1 cellular context compared by ENCODE assay signal in the genomic region with DNA sequence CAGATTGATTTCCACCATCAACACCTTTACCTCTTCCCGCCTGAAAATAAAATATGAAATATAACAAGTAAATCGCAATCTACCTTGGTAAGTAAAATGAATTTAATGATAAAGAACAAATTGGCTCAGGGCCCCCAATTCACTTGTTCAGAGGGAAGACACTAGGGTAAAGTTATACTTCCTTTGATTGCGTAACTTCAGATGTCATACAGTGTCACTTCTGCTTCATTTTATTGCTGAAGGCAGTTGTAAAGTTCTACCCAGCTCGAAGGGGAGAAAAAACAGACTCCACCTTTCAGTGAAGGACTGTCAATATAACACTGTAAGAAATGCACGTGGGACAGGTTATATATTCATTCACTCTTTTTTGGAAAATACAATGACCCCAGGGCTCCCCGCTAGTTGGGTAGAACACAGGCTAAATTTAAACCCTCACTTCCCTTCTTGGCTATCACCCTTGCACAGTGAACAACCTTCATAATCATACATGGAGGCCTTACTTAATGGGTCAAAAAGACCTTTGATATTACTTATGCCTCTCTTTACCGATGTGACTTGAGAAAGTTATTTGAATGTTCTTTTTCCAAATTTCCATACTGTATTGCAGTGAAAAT.
TF ChIP-seq lines count a peak whose summit lies in the region.

No MANE protein-coding gene starts in this region.

TF ChIP-seq in K562, 482 proteins besides CTCF, POLR2A, EP300 and RAD21 (continued from another document and continues in another):
- TF ChIP-seq RFX7 (CRISPR knock-in tag; IDR thresholded peaks at IDR 0.05) (no peak), XRCC4 (IDR thresholded peaks at IDR 0.05; ENCODE audit: extremely low read depth, insufficient read depth, insufficient read length) (no peak), ZNF354B (CRISPR knock-in tag; IDR thresholded peaks at IDR 0.05) (no peak), ELF2 (CRISPR knock-in tag; IDR thresholded peaks at IDR 0.05) (0 out of 2 replicates have a peak, but pooled peaks have one; percentile 19), ARID1B (IDR thresholded peaks at IDR 0.05) (peak; percentile 46; the same call in 1 of the 2 replicates), SMARCA4 (IDR thresholded peaks at IDR 0.05) (peak; percentile 35; the same call in 1 of the 2 replicates), ETV1 (tag; conservative IDR thresholded peaks at IDR 0.05; ENCODE audit: low read depth) (peak; percentile 59; the same call in 1 of the 2 replicates), SMC3 (conservative IDR thresholded peaks at IDR 0.05; ENCODE audit: insufficient read depth, low read depth, low read length) (no peak), GATA2 (CRISPR knock-in tag; IDR thresholded peaks at IDR 0.05) (no peak), CC2D1A (IDR thresholded peaks at IDR 0.05) (no peak), KLF13 (tag; IDR thresholded peaks at IDR 0.05; ENCODE audit: borderline replicate concordance, low read depth) (no peak), PTTG1 (tag; IDR thresholded peaks at IDR 0.05; ENCODE audit: low read depth) (no peak), GTF2A2 (tag; IDR thresholded peaks at IDR 0.05) (no peak), KLF6 (CRISPR knock-in tag; IDR thresholded peaks at IDR 0.05; ENCODE audit: borderline replicate concordance) (no peak), CHCHD3 (CRISPR knock-in tag; IDR thresholded peaks at IDR 0.05) (no peak), NFE2L1 (tag; IDR thresholded peaks at IDR 0.05; ENCODE audit: borderline replicate concordance, low read depth) (no peak), ARID2 (IDR thresholded peaks at IDR 0.05) (no peak), ZNF140 (CRISPR knock-in tag; IDR thresholded peaks at IDR 0.05) (no peak), SAP30 (IDR thresholded peaks at IDR 0.05; ENCODE audit: borderline replicate concordance, insufficient read depth, low read depth, low read length, poor library complexity, severe bottlenecking) (no peak), HOXB6 (CRISPR knock-in tag; IDR thresholded peaks at IDR 0.05; ENCODE audit: borderline replicate concordance) (no peak), BMI1 (IDR thresholded peaks at IDR 0.05; ENCODE audit: low read length) (no peak), ZNF263 (CRISPR knock-in tag; IDR thresholded peaks at IDR 0.05; ENCODE audit: borderline replicate concordance) (no peak), RBM34 (IDR thresholded peaks at IDR 0.05; ENCODE audit: borderline replicate concordance, insufficient read depth, low read length) (no peak), ZNF212 (CRISPR knock-in tag; IDR thresholded peaks at IDR 0.05) (no peak), DPF2 (IDR thresholded peaks at IDR 0.05) (peak; percentile 62), DDX20 (tag; IDR thresholded peaks at IDR 0.05; ENCODE audit: low read depth) (no peak), STAT5A (IDR thresholded peaks at IDR 0.05; ENCODE audit: borderline replicate concordance, low read length) (no peak), CXXC5 (CRISPR knock-in tag; IDR thresholded peaks at IDR 0.05) (peak; percentile 32; the same call in 1 of the 2 replicates), IFI16 (CRISPR knock-in tag; IDR thresholded peaks at IDR 0.05) (no peak), BACH1 (tag; IDR thresholded peaks at IDR 0.05) (peak; percentile 44; the same call in 1 of the 2 replicates), RFX5 (IDR thresholded peaks at IDR 0.05; ENCODE audit: low read depth, low read length) (no peak), ZNF184 (CRISPR knock-in tag; IDR thresholded peaks at IDR 0.05) (no peak), FOXJ2 (tag; IDR thresholded peaks at IDR 0.05) (no peak), NBN (IDR thresholded peaks at IDR 0.05; ENCODE audit: low read depth) (0 out of 2 replicates have a peak, but pooled peaks have one; percentile 33), RBM17 (IDR thresholded peaks at IDR 0.05; ENCODE audit: borderline replicate concordance, low read depth, low read length) (no peak), RAD51 (IDR thresholded peaks at IDR 0.05; ENCODE audit: borderline replicate concordance, low read depth) (no peak), EP400 (IDR thresholded peaks at IDR 0.05) (no peak), XRCC5 (IDR thresholded peaks at IDR 0.05; ENCODE audit: low read depth, low read length) (no peak), ZNF217 (CRISPR knock-in tag; IDR thresholded peaks at IDR 0.05) (no peak), SMAD2 (IDR thresholded peaks at IDR 0.05; ENCODE audit: low read depth, low read length) (no peak)
- TF ChIP-seq, protein P1, sequence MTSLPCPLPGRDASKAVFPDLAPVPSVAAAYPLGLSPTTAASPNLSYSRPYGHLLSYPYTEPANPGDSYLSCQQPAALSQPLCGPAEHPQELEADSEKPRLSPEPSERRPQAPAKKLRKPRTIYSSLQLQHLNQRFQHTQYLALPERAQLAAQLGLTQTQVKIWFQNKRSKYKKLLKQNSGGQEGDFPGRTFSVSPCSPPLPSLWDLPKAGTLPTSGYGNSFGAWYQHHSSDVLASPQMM (CRISPR knock-in tag; IDR thresholded peaks at IDR 0.05), result no peak
- TF ChIP-seq, protein P2, sequence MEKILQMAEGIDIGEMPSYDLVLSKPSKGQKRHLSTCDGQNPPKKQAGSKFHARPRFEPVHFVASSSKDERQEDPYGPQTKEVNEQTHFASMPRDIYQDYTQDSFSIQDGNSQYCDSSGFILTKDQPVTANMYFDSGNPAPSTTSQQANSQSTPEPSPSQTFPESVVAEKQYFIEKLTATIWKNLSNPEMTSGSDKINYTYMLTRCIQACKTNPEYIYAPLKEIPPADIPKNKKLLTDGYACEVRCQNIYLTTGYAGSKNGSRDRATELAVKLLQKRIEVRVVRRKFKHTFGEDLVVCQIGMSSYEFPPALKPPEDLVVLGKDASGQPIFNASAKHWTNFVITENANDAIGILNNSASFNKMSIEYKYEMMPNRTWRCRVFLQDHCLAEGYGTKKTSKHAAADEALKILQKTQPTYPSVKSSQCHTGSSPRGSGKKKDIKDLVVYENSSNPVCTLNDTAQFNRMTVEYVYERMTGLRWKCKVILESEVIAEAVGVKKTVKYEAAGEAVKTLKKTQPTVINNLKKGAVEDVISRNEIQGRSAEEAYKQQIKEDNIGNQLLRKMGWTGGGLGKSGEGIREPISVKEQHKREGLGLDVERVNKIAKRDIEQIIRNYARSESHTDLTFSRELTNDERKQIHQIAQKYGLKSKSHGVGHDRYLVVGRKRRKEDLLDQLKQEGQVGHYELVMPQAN (IDR thresholded peaks at IDR 0.05; ENCODE audit: borderline replicate concordance), result no peak
- TF ChIP-seq, protein P3, sequence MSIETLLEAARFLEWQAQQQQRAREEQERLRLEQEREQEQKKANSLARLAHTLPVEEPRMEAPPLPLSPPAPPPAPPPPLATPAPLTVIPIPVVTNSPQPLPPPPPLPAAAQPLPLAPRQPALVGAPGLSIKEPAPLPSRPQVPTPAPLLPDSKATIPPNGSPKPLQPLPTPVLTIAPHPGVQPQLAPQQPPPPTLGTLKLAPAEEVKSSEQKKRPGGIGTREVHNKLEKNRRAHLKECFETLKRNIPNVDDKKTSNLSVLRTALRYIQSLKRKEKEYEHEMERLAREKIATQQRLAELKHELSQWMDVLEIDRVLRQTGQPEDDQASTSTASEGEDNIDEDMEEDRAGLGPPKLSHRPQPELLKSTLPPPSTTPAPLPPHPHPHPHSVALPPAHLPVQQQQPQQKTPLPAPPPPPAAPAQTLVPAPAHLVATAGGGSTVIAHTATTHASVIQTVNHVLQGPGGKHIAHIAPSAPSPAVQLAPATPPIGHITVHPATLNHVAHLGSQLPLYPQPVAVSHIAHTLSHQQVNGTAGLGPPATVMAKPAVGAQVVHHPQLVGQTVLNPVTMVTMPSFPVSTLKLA (conservative IDR thresholded peaks at IDR 0.05), result no peak
- TF ChIP-seq, protein P4, sequence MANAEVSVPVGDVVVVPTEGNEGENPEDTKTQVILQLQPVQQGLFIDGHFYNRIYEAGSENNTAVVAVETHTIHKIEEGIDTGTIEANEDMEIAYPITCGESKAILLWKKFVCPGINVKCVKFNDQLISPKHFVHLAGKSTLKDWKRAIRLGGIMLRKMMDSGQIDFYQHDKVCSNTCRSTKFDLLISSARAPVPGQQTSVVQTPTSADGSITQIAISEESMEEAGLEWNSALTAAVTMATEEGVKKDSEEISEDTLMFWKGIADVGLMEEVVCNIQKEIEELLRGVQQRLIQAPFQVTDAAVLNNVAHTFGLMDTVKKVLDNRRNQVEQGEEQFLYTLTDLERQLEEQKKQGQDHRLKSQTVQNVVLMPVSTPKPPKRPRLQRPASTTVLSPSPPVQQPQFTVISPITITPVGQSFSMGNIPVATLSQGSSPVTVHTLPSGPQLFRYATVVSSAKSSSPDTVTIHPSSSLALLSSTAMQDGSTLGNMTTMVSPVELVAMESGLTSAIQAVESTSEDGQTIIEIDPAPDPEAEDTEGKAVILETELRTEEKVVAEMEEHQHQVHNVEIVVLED (CRISPR knock-in tag; IDR thresholded peaks at IDR 0.05), result no peak
- TF ChIP-seq, protein P5, sequence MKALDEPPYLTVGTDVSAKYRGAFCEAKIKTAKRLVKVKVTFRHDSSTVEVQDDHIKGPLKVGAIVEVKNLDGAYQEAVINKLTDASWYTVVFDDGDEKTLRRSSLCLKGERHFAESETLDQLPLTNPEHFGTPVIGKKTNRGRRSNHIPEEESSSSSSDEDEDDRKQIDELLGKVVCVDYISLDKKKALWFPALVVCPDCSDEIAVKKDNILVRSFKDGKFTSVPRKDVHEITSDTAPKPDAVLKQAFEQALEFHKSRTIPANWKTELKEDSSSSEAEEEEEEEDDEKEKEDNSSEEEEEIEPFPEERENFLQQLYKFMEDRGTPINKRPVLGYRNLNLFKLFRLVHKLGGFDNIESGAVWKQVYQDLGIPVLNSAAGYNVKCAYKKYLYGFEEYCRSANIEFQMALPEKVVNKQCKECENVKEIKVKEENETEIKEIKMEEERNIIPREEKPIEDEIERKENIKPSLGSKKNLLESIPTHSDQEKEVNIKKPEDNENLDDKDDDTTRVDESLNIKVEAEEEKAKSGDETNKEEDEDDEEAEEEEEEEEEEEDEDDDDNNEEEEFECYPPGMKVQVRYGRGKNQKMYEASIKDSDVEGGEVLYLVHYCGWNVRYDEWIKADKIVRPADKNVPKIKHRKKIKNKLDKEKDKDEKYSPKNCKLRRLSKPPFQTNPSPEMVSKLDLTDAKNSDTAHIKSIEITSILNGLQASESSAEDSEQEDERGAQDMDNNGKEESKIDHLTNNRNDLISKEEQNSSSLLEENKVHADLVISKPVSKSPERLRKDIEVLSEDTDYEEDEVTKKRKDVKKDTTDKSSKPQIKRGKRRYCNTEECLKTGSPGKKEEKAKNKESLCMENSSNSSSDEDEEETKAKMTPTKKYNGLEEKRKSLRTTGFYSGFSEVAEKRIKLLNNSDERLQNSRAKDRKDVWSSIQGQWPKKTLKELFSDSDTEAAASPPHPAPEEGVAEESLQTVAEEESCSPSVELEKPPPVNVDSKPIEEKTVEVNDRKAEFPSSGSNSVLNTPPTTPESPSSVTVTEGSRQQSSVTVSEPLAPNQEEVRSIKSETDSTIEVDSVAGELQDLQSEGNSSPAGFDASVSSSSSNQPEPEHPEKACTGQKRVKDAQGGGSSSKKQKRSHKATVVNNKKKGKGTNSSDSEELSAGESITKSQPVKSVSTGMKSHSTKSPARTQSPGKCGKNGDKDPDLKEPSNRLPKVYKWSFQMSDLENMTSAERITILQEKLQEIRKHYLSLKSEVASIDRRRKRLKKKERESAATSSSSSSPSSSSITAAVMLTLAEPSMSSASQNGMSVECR (CRISPR knock-in tag; IDR thresholded peaks at IDR 0.05), result no peak
- TF ChIP-seq, protein P6, sequence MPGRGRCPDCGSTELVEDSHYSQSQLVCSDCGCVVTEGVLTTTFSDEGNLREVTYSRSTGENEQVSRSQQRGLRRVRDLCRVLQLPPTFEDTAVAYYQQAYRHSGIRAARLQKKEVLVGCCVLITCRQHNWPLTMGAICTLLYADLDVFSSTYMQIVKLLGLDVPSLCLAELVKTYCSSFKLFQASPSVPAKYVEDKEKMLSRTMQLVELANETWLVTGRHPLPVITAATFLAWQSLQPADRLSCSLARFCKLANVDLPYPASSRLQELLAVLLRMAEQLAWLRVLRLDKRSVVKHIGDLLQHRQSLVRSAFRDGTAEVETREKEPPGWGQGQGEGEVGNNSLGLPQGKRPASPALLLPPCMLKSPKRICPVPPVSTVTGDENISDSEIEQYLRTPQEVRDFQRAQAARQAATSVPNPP (IDR thresholded peaks at IDR 0.05; ENCODE audit: borderline replicate concordance, insufficient read depth, insufficient read length), result no peak
- TF ChIP-seq, protein P7, sequence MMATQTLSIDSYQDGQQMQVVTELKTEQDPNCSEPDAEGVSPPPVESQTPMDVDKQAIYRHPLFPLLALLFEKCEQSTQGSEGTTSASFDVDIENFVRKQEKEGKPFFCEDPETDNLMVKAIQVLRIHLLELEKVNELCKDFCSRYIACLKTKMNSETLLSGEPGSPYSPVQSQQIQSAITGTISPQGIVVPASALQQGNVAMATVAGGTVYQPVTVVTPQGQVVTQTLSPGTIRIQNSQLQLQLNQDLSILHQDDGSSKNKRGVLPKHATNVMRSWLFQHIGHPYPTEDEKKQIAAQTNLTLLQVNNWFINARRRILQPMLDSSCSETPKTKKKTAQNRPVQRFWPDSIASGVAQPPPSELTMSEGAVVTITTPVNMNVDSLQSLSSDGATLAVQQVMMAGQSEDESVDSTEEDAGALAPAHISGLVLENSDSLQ (IDR thresholded peaks at IDR 0.05), result peak; percentile 62
- TF ChIP-seq, protein P8, sequence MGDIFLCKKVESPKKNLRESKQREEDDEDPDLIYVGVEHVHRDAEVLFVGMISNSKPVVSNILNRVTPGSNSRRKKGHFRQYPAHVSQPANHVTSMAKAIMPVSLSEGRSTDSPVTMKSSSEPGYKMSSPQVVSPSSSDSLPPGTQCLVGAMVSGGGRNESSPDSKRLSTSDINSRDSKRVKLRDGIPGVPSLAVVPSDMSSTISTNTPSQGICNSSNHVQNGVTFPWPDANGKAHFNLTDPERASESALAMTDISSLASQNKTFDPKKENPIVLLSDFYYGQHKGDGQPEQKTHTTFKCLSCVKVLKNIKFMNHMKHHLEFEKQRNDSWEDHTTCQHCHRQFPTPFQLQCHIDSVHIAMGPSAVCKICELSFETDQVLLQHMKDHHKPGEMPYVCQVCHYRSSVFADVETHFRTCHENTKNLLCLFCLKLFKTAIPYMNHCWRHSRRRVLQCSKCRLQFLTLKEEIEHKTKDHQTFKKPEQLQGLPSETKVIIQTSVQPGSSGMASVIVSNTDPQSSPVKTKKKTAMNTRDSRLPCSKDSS (IDR thresholded peaks at IDR 0.05; ENCODE audit: low read depth, partially characterized antibody), result no peak
